ENCODE assay signal across 8 cellular contexts in genomic region chr3:182212479-182213076, GRCh38.
DNase-seq lines count a peak whose midpoint lies in the region; ATAC-seq, FAIRE-seq and TF ChIP-seq lines count a peak whose summit lies in the region.

No MANE protein-coding gene starts in this region.

- DNase-seq in Right ventricle myocardium inferior (ENCODE audit: missing footprints) (no peak), right atrium auricular region (ENCODE audit: low spot score) (no peak), Panc1 (ENCODE audit: low read depth, low spot score) (peak; percentile 97), head of caudate nucleus (peak in 39 of 42 donors; percentile 6 to 92 (median 49)), urothelium cell line (ENCODE audit: low spot score) (peak; percentile 87), hippocampal formation (lab: John Stamatoyannopoulos, UW) (no peak)
- no peak for DNase-seq in effector CD8-positive, alpha-beta T cell (lab: John Stamatoyannopoulos, UW)
- no peak for DNase-seq in activated naive CD4-positive, alpha-beta T cell treated with anti-CD3 and anti-CD28 coated beads, Interleukin-2, amount 50 U/mL, for 16 hours

- in situ Hi-C loops in Panc1 (cut with HindIII; ENCODE audit: low pct_unique_long_range_greater_than_20kb, low sequenced_read_pairs) = no loop called here

- H3K4me1 ChIP-seq in right atrium auricular region (no peaks in the 10 kb centered on the region), Panc1 (ENCODE audit: control insufficient read depth, insufficient read depth, low read length) (peaks cover 24% of the 10 kb centered on the region)

- no peak overlapping the region for H3K27ac ChIP-seq in right atrium auricular region
- peak overlapping the region; percentile 35; the same call in 1 of the 2 replicates for H3K27ac ChIP-seq in Panc1 (ENCODE audit: low read length)

- no peak overlapping the region for H3K4me3 ChIP-seq in right atrium auricular region
- H3K4me3 ChIP-seq in Panc1 (ENCODE audit: low read depth in 2 of 2, low read length in 2 of 2) = no peak overlapping the region

- ATAC-seq in Right ventricle myocardium inferior = peak; percentile 52
- peak; percentile 99 for ATAC-seq in Panc1

- H3K9me3 ChIP-seq in right atrium auricular region = no peaks in the 10 kb centered on the region
- no peaks in the 10 kb centered on the region for H3K9me3 ChIP-seq in Panc1 (ENCODE audit: control insufficient read depth, insufficient read depth, low read depth, low read length)

- intact Hi-C loops in Right ventricle myocardium inferior (cut with DNase I) (no loop called here), Panc1 (cut with micrococcal nuclease; ENCODE audit: unreplicated experiment) (no loop called here), head of caudate nucleus (cut with DNase I) (no loop called here)

- TF ChIP-seq CTCF in right atrium auricular region (IDR thresholded peaks at IDR 0.05) = no peak
- TF ChIP-seq CTCF in Panc1 (IDR thresholded peaks at IDR 0.05) = no peak

- BruUV-seq in Panc1 (replicated peaks; lab: Mats Ljungman, UMichigan) = no TSS peak

- H3K27me3 ChIP-seq in right atrium auricular region (no peaks in the 10 kb centered on the region), Panc1 (ENCODE audit: control insufficient read depth, insufficient read depth, low read length) (no peaks in the 10 kb centered on the region)

- peak; percentile 9 for FAIRE-seq in urothelium cell line (lab: Jason Lieb, UNC)

- H3K36me3 ChIP-seq in right atrium auricular region (no peaks in the 10 kb centered on the region), Panc1 (ENCODE audit: control insufficient read depth, insufficient read depth, low read length) (no peaks in the 10 kb centered on the region)

- POLR2A ChIA-PET in Panc1 (lab: Charles Lee) = interaction anchor here (0.5 kb wide), 1 partner anchor 1304 kb away, joined by 3 read pairs; no protein-coding TSS in a partner anchor

- CTCF ChIA-PET in Panc1 (lab: Charles Lee) = interaction anchor here (0.9 kb wide), 1 partner anchor 44 kb away, joined by 5 read pairs; no protein-coding TSS in a partner anchor

Comparison
In these comparisons a context has a peak if more than half of its experiments do, and no peak if none do; other contexts are left out.
1. DNase-seq: peak in Panc1 (single experiment), head of caudate nucleus (39 of 42) and urothelium cell line (single experiment); none in Right ventricle myocardium inferior (single experiment), right atrium auricular region (single experiment), hippocampal formation (0 of 2), effector CD8-positive, alpha-beta T cell (single experiment) and activated naive CD4-positive, alpha-beta T cell treated with anti-CD3 and anti-CD28 coated beads, Interleukin-2, amount 50 U/mL, for 16 hours (single experiment).